Comparison of ENCODE assay signal across 10 cellular contexts in genomic region chr11:71120346-71120963, GRCh38.
A peak's percentile ranks its signal among the peaks of the same experiment; 100 is the strongest.
DNase-seq lines count a peak whose midpoint lies in the region; ATAC-seq and TF ChIP-seq lines count a peak whose summit lies in the region.
"Had no signal": no experiment of that assay in that cellular context is flagged by ENCODE, and none has a peak within 500 bp of the region (broad histone marks: within the 10 kb centered on the region; RNA-seq: fewer than 3 reads in every experiment).

No MANE protein-coding gene starts in this region.

- no peaks in the 10 kb centered on the region for H3F3A ChIP-seq in DOHH2 (ENCODE audit: control insufficient read depth, insufficient read depth)

- no peak overlapping the region for H3K4me3 Mint-ChIP-seq in mesothelial cell of epicardium
- no peak overlapping the region for H3K4me3 Mint-ChIP-seq in stimulated activated memory B cell treated with anti-CD40 and anti-IgM and Interleukin-4, amounts not matched to agents 10 μg/mL and 1 μg/mL and 100 μg/mL, for 72 hours

- no peaks in the 10 kb centered on the region for H3K9me2 ChIP-seq in DOHH2 (replicated peaks; ENCODE audit: control insufficient read depth, low read length)

- H3K27ac ChIP-seq in DOHH2 (ENCODE audit: low read depth, low read length): no peak overlapping the region
- H3K27ac ChIP-seq: gastroesophageal sphincter, uterus had no signal

- H3K4me2 ChIP-seq in DOHH2 (ENCODE audit: low read length): no peak overlapping the region

- H3K4me3 ChIP-seq in DOHH2 (ENCODE audit: low read length) (no peak overlapping the region), MG63 (no peak overlapping the region)
- H3K4me3 ChIP-seq: gastroesophageal sphincter, uterus had no signal

- no peaks in the 10 kb centered on the region for H3K79me2 ChIP-seq in DOHH2 (ENCODE audit: control insufficient read depth, low read length)

- H3K36me3 ChIP-seq in DOHH2 (ENCODE audit: control insufficient read depth, low read length) (no peaks in the 10 kb centered on the region), MG63 (no peaks in the 10 kb centered on the region)
- H3K36me3 ChIP-seq: gastroesophageal sphincter, uterus had no signal

- peaks cover 7% of the 10 kb centered on the region for H3K9me3 Mint-ChIP-seq in mesothelial cell of epicardium
- peaks cover 6% of the 10 kb centered on the region for H3K9me3 Mint-ChIP-seq in stimulated activated memory B cell treated with anti-CD40 and anti-IgM and Interleukin-4, amounts not matched to agents 10 μg/mL and 1 μg/mL and 100 μg/mL, for 72 hours

- H3K27me3 ChIP-seq in DOHH2 (ENCODE audit: control insufficient read depth, low read length): no peaks in the 10 kb centered on the region
- H3K27me3 ChIP-seq in MG63: no peaks in the 10 kb centered on the region
- H3K27me3 ChIP-seq: uterus had no signal

- TF ChIP-seq CTCF in DOHH2 (IDR thresholded peaks at IDR 0.05; ENCODE audit: low read depth, low read length, poor library complexity, severe bottlenecking) (peak; percentile 56), mesothelial cell of epicardium (IDR thresholded peaks at IDR 0.05; ENCODE audit: unreplicated experiment) (peak; percentile 41)

- peak; percentile 32 for DNase-seq in MG63
- peak; percentile 23 for DNase-seq in astrocyte of the hippocampus (ENCODE audit: low read depth, low spot score)
- DNase-seq in mesothelial cell of epicardium (ENCODE audit: low spot score in 2 of 2, unreplicated experiment in 2 of 2): peak in 1 of 2 experiments; percentile 43
- no peak for DNase-seq in germinal center (ENCODE audit: low spot score)
- DNase-seq: uterus had no signal

- H4K20me1 ChIP-seq in DOHH2 (ENCODE audit: control insufficient read depth, insufficient read depth, low read depth, low read length): no peaks in the 10 kb centered on the region

- H3K27me3 Mint-ChIP-seq in mesothelial cell of epicardium (ENCODE audit: low read depth): peaks cover 11% of the 10 kb centered on the region
- H3K27me3 Mint-ChIP-seq in stimulated activated memory B cell treated with anti-CD40 and anti-IgM and Interleukin-4, amounts not matched to agents 10 μg/mL and 1 μg/mL and 100 μg/mL, for 72 hours: peaks cover 32% of the 10 kb centered on the region

- H3K4me1 Mint-ChIP-seq in mesothelial cell of epicardium: peaks cover 4% of the 10 kb centered on the region
- no peaks in the 10 kb centered on the region for H3K4me1 Mint-ChIP-seq in stimulated activated memory B cell treated with anti-CD40 and anti-IgM and Interleukin-4, amounts not matched to agents 10 μg/mL and 1 μg/mL and 100 μg/mL, for 72 hours

- ATAC-seq in GM21381 (IDR thresholded peaks at IDR 0.05; ENCODE audit: unreplicated experiment) (no peak), GM21717 (IDR thresholded peaks at IDR 0.05; ENCODE audit: unreplicated experiment) (no peak)
- ATAC-seq in stimulated activated memory B cell treated with anti-CD40 and anti-IgM and Interleukin-4, amounts not matched to agents 10 μg/mL and 1 μg/mL and 100 μg/mL, for 72 hours: no peak
- ATAC-seq: gastroesophageal sphincter had no signal

- H3K9me3 ChIP-seq in DOHH2 (ENCODE audit: control insufficient read depth, insufficient read depth, low read length) (no peaks in the 10 kb centered on the region), MG63 (no peaks in the 10 kb centered on the region)
- H3K9me3 ChIP-seq: gastroesophageal sphincter, uterus had no signal

- no peak overlapping the region for H3K27ac Mint-ChIP-seq in mesothelial cell of epicardium
- no peak overlapping the region for H3K27ac Mint-ChIP-seq in stimulated activated memory B cell treated with anti-CD40 and anti-IgM and Interleukin-4, amounts not matched to agents 10 μg/mL and 1 μg/mL and 100 μg/mL, for 72 hours

- no peaks in the 10 kb centered on the region for H3K4me1 ChIP-seq in DOHH2 (ENCODE audit: control insufficient read depth, low read length)
- H3K4me1 ChIP-seq: gastroesophageal sphincter, uterus had no signal

- no peaks in the 10 kb centered on the region for H3K36me3 Mint-ChIP-seq in mesothelial cell of epicardium
- H3K36me3 Mint-ChIP-seq in stimulated activated memory B cell treated with anti-CD40 and anti-IgM and Interleukin-4, amounts not matched to agents 10 μg/mL and 1 μg/mL and 100 μg/mL, for 72 hours: no peaks in the 10 kb centered on the region
